ENCODE assay signal across 1 cellular context in the genomic region with DNA sequence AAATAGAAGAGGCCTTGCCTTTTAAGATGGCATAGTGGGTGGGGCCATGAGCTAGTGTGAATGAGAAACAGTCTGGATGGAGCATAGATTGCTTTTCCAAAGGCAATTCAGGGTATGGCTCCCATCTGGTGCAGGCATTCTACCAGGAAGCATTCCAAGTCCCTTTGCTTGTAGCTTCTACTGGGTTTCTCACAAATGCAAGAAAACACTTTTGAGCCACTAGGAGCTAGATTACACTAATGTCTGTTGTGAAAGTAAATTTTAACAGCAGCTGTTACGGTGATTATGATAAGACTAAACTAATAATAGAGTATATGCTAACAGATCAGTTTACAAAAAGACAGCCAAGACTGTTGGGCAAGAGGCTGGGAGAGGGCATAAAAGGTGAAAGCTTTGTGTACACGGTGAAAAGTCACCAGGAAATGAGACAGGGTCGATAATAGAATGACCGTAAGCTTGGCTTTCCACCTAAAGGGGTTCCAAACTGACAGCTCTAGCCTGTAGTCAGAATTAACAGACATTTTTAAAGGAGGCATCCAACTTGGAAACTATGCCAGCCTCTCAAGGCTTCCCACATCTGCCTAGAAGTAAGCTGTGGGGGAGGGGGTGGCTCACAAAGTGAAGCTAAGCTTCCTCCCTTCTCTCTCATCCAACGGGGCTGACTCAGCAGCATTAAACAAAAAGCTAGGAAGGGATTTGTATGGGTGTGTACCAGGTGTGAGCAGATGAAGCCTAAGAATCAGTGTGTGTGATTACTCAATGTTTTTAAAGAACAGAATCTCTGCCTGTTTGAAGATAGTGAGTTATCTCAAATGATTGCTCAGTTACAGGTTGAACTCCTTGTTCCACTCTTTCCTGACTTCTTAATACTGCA.
A peak's percentile ranks its signal among the peaks of the same experiment; 100 is the strongest.
TF ChIP-seq lines count a peak whose summit lies in the region.

No MANE protein-coding gene starts in this region.

TF ChIP-seq in HepG2, 621 proteins besides CTCF, POLR2A, EP300 and RAD21 (continued from another document and continues in another):
- TF ChIP-seq, protein P1, sequence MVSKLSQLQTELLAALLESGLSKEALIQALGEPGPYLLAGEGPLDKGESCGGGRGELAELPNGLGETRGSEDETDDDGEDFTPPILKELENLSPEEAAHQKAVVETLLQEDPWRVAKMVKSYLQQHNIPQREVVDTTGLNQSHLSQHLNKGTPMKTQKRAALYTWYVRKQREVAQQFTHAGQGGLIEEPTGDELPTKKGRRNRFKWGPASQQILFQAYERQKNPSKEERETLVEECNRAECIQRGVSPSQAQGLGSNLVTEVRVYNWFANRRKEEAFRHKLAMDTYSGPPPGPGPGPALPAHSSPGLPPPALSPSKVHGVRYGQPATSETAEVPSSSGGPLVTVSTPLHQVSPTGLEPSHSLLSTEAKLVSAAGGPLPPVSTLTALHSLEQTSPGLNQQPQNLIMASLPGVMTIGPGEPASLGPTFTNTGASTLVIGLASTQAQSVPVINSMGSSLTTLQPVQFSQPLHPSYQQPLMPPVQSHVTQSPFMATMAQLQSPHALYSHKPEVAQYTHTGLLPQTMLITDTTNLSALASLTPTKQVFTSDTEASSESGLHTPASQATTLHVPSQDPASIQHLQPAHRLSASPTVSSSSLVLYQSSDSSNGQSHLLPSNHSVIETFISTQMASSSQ (IDR thresholded peaks at IDR 0.05; ENCODE audit: low read depth), result peak; percentile 51; the same call in 1 of the 2 replicates
- TF ChIP-seq, protein P1 (CRISPR knock-in tag; IDR thresholded peaks at IDR 0.05; ENCODE audit: borderline replicate concordance), result peak; percentile 74; the same call in 1 of the 2 replicates
- TF ChIP-seq HNRNPH1 (optimal IDR thresholded peaks at IDR 0.05; ENCODE audit: low read depth, low read length) (no peak), ZNF326 (CRISPR knock-in tag; IDR thresholded peaks at IDR 0.05; ENCODE audit: borderline replicate concordance) (no peak), ZMYM2 (CRISPR knock-in tag; IDR thresholded peaks at IDR 0.05) (no peak), ARID2 (CRISPR knock-in tag; IDR thresholded peaks at IDR 0.05; ENCODE audit: borderline replicate concordance) (no peak), DNMT3B (CRISPR knock-in tag; conservative IDR thresholded peaks at IDR 0.05) (no peak), ADNP (CRISPR knock-in tag; IDR thresholded peaks at IDR 0.05) (no peak), KDM4B (CRISPR knock-in tag; IDR thresholded peaks at IDR 0.05) (0 out of 2 replicates have a peak, but pooled peaks have one; percentile 28), GABPA (IDR thresholded peaks at IDR 0.05; ENCODE audit: low read depth, low read length) (no peak), GABPA (CRISPR knock-in tag; IDR thresholded peaks at IDR 0.05; ENCODE audit: low read depth) (no peak), TARDBP (CRISPR knock-in tag; IDR thresholded peaks at IDR 0.05) (peak; percentile 72; the same call in 1 of the 2 replicates), ZC3H4 (CRISPR knock-in tag; IDR thresholded peaks at IDR 0.05; ENCODE audit: borderline replicate concordance) (no peak), CCAR2 (optimal IDR thresholded peaks at IDR 0.05; ENCODE audit: low read depth, low read length) (no peak), ZNF790 (CRISPR knock-in tag; IDR thresholded peaks at IDR 0.05; ENCODE audit: borderline replicate concordance) (no peak), JUND (CRISPR knock-in tag; IDR thresholded peaks at IDR 0.05) (no peak), WIZ (CRISPR knock-in tag; IDR thresholded peaks at IDR 0.05) (no peak), ZNF354B (CRISPR knock-in tag; IDR thresholded peaks at IDR 0.05) (no peak), ZIK1 (CRISPR knock-in tag; IDR thresholded peaks at IDR 0.05; ENCODE audit: borderline replicate concordance, low read depth) (no peak)
- TF ChIP-seq, protein P2, sequence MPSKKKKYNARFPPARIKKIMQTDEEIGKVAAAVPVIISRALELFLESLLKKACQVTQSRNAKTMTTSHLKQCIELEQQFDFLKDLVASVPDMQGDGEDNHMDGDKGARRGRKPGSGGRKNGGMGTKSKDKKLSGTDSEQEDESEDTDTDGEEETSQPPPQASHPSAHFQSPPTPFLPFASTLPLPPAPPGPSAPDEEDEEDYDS (CRISPR knock-in tag; IDR thresholded peaks at IDR 0.05), result no peak
- TF ChIP-seq, protein P3, sequence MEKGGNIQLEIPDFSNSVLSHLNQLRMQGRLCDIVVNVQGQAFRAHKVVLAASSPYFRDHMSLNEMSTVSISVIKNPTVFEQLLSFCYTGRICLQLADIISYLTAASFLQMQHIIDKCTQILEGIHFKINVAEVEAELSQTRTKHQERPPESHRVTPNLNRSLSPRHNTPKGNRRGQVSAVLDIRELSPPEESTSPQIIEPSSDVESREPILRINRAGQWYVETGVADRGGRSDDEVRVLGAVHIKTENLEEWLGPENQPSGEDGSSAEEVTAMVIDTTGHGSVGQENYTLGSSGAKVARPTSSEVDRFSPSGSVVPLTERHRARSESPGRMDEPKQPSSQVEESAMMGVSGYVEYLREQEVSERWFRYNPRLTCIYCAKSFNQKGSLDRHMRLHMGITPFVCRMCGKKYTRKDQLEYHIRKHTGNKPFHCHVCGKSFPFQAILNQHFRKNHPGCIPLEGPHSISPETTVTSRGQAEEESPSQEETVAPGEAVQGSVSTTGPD (CRISPR knock-in tag; IDR thresholded peaks at IDR 0.05), result peak; percentile 54; the same call in 1 of the 2 replicates
- TF ChIP-seq, protein P4, sequence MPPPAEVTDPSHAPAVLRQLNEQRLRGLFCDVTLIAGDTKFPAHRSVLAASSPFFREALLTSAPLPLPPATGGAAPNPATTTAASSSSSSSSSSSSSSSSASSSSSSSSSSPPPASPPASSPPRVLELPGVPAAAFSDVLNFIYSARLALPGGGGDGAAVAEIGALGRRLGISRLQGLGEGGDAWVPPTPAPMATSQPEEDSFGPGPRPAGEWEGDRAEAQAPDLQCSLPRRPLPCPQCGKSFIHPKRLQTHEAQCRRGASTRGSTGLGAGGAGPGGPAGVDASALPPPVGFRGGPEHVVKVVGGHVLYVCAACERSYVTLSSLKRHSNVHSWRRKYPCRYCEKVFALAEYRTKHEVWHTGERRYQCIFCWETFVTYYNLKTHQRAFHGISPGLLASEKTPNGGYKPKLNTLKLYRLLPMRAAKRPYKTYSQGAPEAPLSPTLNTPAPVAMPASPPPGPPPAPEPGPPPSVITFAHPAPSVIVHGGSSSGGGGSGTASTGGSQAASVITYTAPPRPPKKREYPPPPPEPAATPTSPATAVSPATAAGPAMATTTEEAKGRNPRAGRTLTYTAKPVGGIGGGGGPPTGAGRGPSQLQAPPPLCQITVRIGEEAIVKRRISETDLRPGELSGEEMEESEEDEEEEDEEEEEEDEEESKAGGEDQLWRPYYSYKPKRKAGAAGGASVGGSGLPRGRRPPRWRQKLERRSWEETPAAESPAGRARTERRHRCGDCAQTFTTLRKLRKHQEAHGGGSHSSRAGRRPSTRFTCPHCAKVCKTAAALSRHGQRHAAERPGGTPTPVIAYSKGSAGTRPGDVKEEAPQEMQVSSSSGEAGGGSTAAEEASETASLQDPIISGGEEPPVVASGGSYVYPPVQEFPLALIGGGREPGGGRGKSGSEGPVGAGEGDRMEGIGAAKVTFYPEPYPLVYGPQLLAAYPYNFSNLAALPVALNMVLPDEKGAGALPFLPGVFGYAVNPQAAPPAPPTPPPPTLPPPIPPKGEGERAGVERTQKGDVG (CRISPR knock-in tag; IDR thresholded peaks at IDR 0.05; ENCODE audit: borderline replicate concordance), result no peak
- TF ChIP-seq, protein P5, sequence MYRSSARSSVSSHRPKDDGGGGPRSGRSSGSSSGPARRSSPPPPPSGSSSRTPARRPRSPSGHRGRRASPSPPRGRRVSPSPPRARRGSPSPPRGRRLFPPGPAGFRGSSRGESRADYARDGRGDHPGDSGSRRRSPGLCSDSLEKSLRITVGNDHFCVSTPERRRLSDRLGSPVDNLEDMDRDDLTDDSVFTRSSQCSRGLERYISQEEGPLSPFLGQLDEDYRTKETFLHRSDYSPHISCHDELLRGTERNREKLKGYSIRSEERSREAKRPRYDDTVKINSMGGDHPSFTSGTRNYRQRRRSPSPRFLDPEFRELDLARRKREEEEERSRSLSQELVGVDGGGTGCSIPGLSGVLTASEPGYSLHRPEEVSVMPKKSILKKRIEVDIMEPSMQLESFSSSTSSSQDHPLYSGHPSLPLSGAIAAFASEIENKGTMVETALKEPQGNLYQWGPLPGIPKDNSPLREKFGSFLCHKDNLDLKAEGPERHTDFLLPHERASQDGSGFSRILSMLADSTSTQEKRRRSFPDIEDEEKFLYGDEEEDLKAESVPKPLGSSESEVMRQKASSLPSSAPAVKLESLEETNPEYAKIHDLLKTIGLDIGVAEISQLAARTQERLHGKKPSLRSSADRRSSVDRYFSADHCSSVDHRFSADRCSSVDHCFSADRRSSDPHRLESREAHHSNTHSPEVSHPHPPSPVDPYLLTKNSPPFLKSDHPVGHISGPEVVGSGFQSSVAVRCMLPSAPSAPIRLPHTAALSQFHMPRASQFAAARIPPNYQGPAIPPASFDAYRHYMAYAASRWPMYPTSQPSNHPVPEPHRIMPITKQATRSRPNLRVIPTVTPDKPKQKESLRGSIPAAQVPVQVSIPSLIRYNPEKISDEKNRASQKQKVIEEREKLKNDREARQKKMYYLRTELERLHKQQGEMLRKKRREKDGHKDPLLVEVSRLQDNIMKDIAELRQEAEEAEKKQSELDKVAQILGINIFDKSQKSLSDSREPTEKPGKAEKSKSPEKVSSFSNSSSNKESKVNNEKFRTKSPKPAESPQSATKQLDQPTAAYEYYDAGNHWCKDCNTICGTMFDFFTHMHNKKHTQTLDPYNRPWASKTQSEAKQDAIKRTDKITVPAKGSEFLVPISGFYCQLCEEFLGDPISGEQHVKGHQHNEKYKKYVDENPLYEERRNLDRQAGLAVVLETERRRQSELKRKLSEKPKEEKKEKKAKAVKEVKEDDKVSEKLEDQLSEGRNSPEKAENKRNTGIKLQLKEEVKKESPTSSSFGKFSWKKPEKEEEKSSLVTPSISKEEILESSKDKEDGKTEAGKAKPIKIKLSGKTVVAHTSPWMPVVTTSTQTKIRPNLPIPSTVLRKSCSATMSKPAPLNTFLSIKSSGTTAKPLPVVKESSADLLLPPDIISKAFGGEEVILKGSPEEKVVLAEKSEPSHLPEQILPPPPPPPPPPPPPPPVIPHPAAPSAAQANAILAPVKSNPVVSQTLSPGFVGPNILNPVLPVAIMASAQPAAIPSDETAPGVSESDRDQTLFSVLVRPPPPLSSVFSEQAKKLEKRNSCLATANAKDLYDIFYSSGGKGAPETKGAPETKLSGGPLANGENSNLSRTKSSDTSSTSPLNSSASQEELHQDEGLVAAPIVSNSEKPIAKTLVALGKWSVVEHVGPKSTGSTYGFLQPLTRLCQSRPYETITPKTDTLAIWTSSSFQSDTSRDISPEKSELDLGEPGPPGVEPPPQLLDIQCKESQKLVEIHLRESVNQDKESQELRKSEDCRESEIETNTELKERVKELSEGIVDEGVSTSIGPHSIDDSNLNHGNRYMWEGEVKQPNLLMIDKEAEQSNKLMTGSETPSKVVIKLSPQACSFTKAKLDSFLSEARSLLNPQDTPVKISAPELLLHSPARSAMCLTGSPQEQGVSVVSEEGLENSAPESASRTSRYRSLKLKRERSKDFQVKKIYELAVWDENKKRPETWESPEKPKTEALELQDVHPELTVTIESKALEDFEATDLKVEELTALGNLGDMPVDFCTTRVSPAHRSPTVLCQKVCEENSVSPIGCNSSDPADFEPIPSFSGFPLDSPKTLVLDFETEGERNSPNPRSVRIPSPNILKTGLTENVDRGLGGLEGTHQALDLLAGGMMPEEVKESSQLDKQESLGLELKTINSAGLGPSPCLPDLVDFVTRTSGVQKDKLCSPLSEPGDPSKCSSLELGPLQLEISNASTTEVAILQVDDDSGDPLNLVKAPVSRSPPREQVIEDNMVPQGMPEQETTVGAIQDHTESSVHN (CRISPR knock-in tag; IDR thresholded peaks at IDR 0.05), result no peak
- TF ChIP-seq, protein P6, sequence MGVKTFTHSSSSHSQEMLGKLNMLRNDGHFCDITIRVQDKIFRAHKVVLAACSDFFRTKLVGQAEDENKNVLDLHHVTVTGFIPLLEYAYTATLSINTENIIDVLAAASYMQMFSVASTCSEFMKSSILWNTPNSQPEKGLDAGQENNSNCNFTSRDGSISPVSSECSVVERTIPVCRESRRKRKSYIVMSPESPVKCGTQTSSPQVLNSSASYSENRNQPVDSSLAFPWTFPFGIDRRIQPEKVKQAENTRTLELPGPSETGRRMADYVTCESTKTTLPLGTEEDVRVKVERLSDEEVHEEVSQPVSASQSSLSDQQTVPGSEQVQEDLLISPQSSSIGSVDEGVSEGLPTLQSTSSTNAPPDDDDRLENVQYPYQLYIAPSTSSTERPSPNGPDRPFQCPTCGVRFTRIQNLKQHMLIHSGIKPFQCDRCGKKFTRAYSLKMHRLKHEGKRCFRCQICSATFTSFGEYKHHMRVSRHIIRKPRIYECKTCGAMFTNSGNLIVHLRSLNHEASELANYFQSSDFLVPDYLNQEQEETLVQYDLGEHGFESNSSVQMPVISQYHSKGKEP (CRISPR knock-in tag; IDR thresholded peaks at IDR 0.05), result no peak
- TF ChIP-seq, protein P7, sequence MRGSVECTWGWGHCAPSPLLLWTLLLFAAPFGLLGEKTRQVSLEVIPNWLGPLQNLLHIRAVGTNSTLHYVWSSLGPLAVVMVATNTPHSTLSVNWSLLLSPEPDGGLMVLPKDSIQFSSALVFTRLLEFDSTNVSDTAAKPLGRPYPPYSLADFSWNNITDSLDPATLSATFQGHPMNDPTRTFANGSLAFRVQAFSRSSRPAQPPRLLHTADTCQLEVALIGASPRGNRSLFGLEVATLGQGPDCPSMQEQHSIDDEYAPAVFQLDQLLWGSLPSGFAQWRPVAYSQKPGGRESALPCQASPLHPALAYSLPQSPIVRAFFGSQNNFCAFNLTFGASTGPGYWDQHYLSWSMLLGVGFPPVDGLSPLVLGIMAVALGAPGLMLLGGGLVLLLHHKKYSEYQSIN (CRISPR knock-in tag; IDR thresholded peaks at IDR 0.05; ENCODE audit: borderline replicate concordance), result no peak
- TF ChIP-seq, protein P8, sequence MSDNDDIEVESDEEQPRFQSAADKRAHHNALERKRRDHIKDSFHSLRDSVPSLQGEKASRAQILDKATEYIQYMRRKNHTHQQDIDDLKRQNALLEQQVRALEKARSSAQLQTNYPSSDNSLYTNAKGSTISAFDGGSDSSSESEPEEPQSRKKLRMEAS (IDR thresholded peaks at IDR 0.05), result peak; percentile 47
